12 cellular contexts compared by ENCODE assay signal in genomic region chr2:41932241-41933034, GRCh38.
DNase-seq lines count a peak whose midpoint lies in the region; FAIRE-seq and TF ChIP-seq lines count a peak whose summit lies in the region.
"Had no signal": no experiment of that assay in that cellular context is flagged by ENCODE, and none has a peak within 500 bp of the region (broad histone marks: within the 10 kb centered on the region; RNA-seq: fewer than 3 reads in every experiment).

No MANE protein-coding gene starts in this region.

- H3K4me1 ChIP-seq in HEK293 (ENCODE audit: control insufficient read depth, insufficient read depth, low read length) (no peaks in the 10 kb centered on the region), kidney (ENCODE audit: control insufficient read depth in 1 of 2, insufficient read depth in 1 of 2, low read depth in 1 of 2, low read length in 2 of 2) (peaks cover 4 to 5% of the 10 kb centered on the region in 2 donors), smooth muscle cell (ENCODE audit: low read depth) (peaks cover 46% of the 10 kb centered on the region)

- no peaks in the 10 kb centered on the region for H3K36me3 Mint-ChIP-seq in brain
- H3K36me3 Mint-ChIP-seq in CD14-positive monocyte = no peaks in the 10 kb centered on the region

- H3K27me3 Mint-ChIP-seq in brain (peaks cover 3% of the 10 kb centered on the region), CD14-positive monocyte (ENCODE audit: low read depth in 3 of 3) (peaks cover 2 to 8% (median 2%) of the 10 kb centered on the region in 3 donors)

- H3K27ac ChIP-seq in HEK293 (ENCODE audit: extremely low read depth, low read depth, low read length) = no peak overlapping the region
- peak overlapping the region in 1 of 2 donors; percentile 41 for H3K27ac ChIP-seq in kidney (ENCODE audit: low read depth in 2 of 2, low read length in 2 of 2)
- peak overlapping the region; percentile 89 for H3K27ac ChIP-seq in smooth muscle cell (ENCODE audit: low read depth)

- no peaks in the 10 kb centered on the region for H3K27me3 ChIP-seq in smooth muscle cell (ENCODE audit: low read depth)
- no peaks in the 10 kb centered on the region for H3K27me3 ChIP-seq in H7 (ENCODE audit: control insufficient read depth, insufficient read depth, low read length)

- no peak overlapping the region for H3K4me3 ChIP-seq in HEK293 (ENCODE audit: low read depth, low read length)
- H3K4me3 ChIP-seq in kidney (ENCODE audit: low read length in 2 of 2) = no peak overlapping the region
- H3K4me3 ChIP-seq in smooth muscle cell = no peak overlapping the region
- H3K4me3 ChIP-seq in H7 (ENCODE audit: insufficient read depth, low read depth, low read length) = no peak overlapping the region

- H4K20me1 ChIP-seq in smooth muscle cell (ENCODE audit: low read depth) = no peaks in the 10 kb centered on the region

- H3K27ac Mint-ChIP-seq in brain (peak overlapping the region in 3 of 5 experiments; percentile 74 to 95 (median 79)), CD14-positive monocyte (no peak overlapping the region)

- H3K4me2 ChIP-seq in smooth muscle cell = peak overlapping the region; percentile 63

- 26% methylated on average over 16 of the region's 17 CpGs for WGBS in smooth muscle cell (ENCODE audit: low lambda C conversion rate)

- no peak overlapping the region for H2AFZ ChIP-seq in smooth muscle cell (ENCODE audit: low read depth)

- POLR2A ChIA-PET in HEK293 (lab: Yijun Ruan, JAX) = no interaction called here

- peaks cover 0 to 20% (median 0%) of the 10 kb centered on the region in 5 experiments for H3K9me3 Mint-ChIP-seq in brain
- H3K9me3 Mint-ChIP-seq in CD14-positive monocyte = peaks cover 0 to 2% (median 0%) of the 10 kb centered on the region in 7 donors

- H3K4me1 Mint-ChIP-seq in brain = peaks cover 82% of the 10 kb centered on the region
- H3K4me1 Mint-ChIP-seq in CD14-positive monocyte = peaks cover 3% of the 10 kb centered on the region

- no peak for FAIRE-seq in kidney (lab: Jason Lieb, UNC)

- TF ChIP-seq CTCF in HEK293 (tag by site-specific recombination; IDR thresholded peaks at IDR 0.05) (no peak), brain (conservative IDR thresholded peaks at IDR 0.05) (no peak), kidney (IDR thresholded peaks at IDR 0.05; ENCODE audit: borderline replicate concordance, extremely low read depth, insufficient read depth) (no peak), smooth muscle cell (IDR thresholded peaks at IDR 0.05; ENCODE audit: borderline replicate concordance, insufficient read depth, poor library complexity, severe bottlenecking) (no peak), CD14-positive monocyte (IDR thresholded peaks at IDR 0.05) (no peak)

- H3K4me3 Mint-ChIP-seq in brain (peak overlapping the region in 3 of 5 experiments; percentile 34 to 57 (median 40)), CD14-positive monocyte (no peak overlapping the region)

- no peaks in the 10 kb centered on the region for H3K79me2 ChIP-seq in smooth muscle cell (ENCODE audit: low read depth)

- H3F3A ChIP-seq in smooth muscle cell (ENCODE audit: low read depth) = peaks cover 53% of the 10 kb centered on the region

- DNase-seq in kidney = peak; percentile 94
- DNase-seq in smooth muscle cell (lab: John Stamatoyannopoulos, UW; ENCODE audit: unreplicated experiment) = no peak
- no peak for DNase-seq in DMS153 treated with DMSO at 0.1 percent for 48 hours (lab: John Stamatoyannopoulos, UW; ENCODE audit: unreplicated experiment)
- no peak for DNase-seq in CD14-positive monocyte (ENCODE audit: low spot score)
- no peak for DNase-seq in H7
- DNase-seq in effector CD4-positive, alpha-beta T cell = no peak
- DNase-seq: activated T-cell treated with anti-CD3 and anti-CD28 coated beads, Interleukin-2, amount 50 U/mL, for 1 hour; DMS79; NCI-H345; T-helper 2 cell had no signal

- intact Hi-C loops in kidney (cut with DNase I) (no loop called here), CD14-positive monocyte (cut with micrococcal nuclease) (no loop called here)

- CTCF ChIA-PET in HEK293 (lab: Yijun Ruan, JAX) = interaction anchor here (1.2 to 1.4 kb wide), 2 partner anchors 63 to 158 kb away, joined by 4 read pairs; no protein-coding TSS in a partner anchor

- no peak overlapping the region for H3K9ac ChIP-seq in kidney (ENCODE audit: low read length in 2 of 2)
- no peak overlapping the region for H3K9ac ChIP-seq in smooth muscle cell (ENCODE audit: low read depth)

- no peaks in the 10 kb centered on the region for H3K9me3 ChIP-seq in HEK293 (ENCODE audit: control insufficient read depth, insufficient read depth, low read depth, low read length)
- no peaks in the 10 kb centered on the region for H3K9me3 ChIP-seq in kidney (ENCODE audit: control insufficient read depth in 1 of 2, low read length in 2 of 2)
- no peaks in the 10 kb centered on the region for H3K9me3 ChIP-seq in smooth muscle cell (replicated peaks; ENCODE audit: low read depth)

- H3K36me3 ChIP-seq in HEK293 (ENCODE audit: control insufficient read depth in 2 of 2, insufficient read depth in 1 of 2, low read length in 2 of 2) = no peaks in the 10 kb centered on the region
- no peaks in the 10 kb centered on the region for H3K36me3 ChIP-seq in kidney (ENCODE audit: control insufficient read depth in 1 of 2, insufficient read depth in 2 of 2, low read length in 2 of 2)
- H3K36me3 ChIP-seq in smooth muscle cell (ENCODE audit: low read depth) = no peaks in the 10 kb centered on the region
- no peaks in the 10 kb centered on the region for H3K36me3 ChIP-seq in H7 (replicated peaks; ENCODE audit: control insufficient read depth, insufficient read depth, low read length)

TF ChIP-seq in HEK293, 187 proteins besides CTCF, POLR2A, EP300 and RAD21:
- 0 out of 2 replicates have a peak, but pooled peaks have one; percentile 27 for TF ChIP-seq EGR2 (tag by site-specific recombination; IDR thresholded peaks at IDR 0.05; ENCODE audit: low read depth)
- TF ChIP-seq ZFHX2 (tag by site-specific recombination; conservative IDR thresholded peaks at IDR 0.05) = peak; percentile 31
- no peak for TF ChIP-seq ZNF610 (tag by site-specific recombination; IDR thresholded peaks at IDR 0.05; ENCODE audit: borderline replicate concordance)

Comparison
In these comparisons a context has a peak if more than half of its experiments do, and no peak if none do; other contexts are left out.
1. H3K27ac Mint-ChIP-seq: peak in brain (3 of 5); none in CD14-positive monocyte (0 of 7).
2. H3K4me3 Mint-ChIP-seq: peak in brain (3 of 5); none in CD14-positive monocyte (0 of 2).